In genomic region chr2:705971-706511, GRCh38 we compare ENCODE assay signal across 1 cellular context.
TF ChIP-seq lines count a peak whose summit lies in the region.

No MANE protein-coding gene starts in this region.

TF ChIP-seq in GM12878, 131 proteins besides CTCF, POLR2A, EP300 and RAD21 (continued from another document):
- TF ChIP-seq, protein P1, sequence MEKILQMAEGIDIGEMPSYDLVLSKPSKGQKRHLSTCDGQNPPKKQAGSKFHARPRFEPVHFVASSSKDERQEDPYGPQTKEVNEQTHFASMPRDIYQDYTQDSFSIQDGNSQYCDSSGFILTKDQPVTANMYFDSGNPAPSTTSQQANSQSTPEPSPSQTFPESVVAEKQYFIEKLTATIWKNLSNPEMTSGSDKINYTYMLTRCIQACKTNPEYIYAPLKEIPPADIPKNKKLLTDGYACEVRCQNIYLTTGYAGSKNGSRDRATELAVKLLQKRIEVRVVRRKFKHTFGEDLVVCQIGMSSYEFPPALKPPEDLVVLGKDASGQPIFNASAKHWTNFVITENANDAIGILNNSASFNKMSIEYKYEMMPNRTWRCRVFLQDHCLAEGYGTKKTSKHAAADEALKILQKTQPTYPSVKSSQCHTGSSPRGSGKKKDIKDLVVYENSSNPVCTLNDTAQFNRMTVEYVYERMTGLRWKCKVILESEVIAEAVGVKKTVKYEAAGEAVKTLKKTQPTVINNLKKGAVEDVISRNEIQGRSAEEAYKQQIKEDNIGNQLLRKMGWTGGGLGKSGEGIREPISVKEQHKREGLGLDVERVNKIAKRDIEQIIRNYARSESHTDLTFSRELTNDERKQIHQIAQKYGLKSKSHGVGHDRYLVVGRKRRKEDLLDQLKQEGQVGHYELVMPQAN (conservative IDR thresholded peaks at IDR 0.05) = no peak
- peak; percentile 10 to 55; a peak in 3 of 4 replicates for TF ChIP-seq BHLHE40 (IDR thresholded peaks at IDR 0.05; ENCODE audit: borderline replicate concordance in 1 of 2, low read depth in 2 of 2, low read length in 1 of 2)
- TF ChIP-seq PAX5 (IDR thresholded peaks at IDR 0.05; ENCODE audit: borderline replicate concordance, low read depth, low read length) = peak; percentile 76; the same call in 1 of the 2 replicates
- TF ChIP-seq MYC (IDR thresholded peaks at IDR 0.05; ENCODE audit: insufficient read depth, insufficient read length, insufficient replicate concordance, low read length, severe bottlenecking) = no peak
- TF ChIP-seq SMC3 (IDR thresholded peaks at IDR 0.05; ENCODE audit: borderline replicate concordance, low read length) = no peak
- 0 out of 2 replicates have a peak, but pooled peaks have one; percentile 33 for TF ChIP-seq FOXM1 (IDR thresholded peaks at IDR 0.05; ENCODE audit: low read depth, low read length)
- no peak for TF ChIP-seq CREB1 (IDR thresholded peaks at IDR 0.05; ENCODE audit: low read depth)
- peak; percentile 71; the same call in 1 of the 2 replicates for TF ChIP-seq TCF12 (IDR thresholded peaks at IDR 0.05; ENCODE audit: low read depth, low read length)
- no peak for TF ChIP-seq YBX1 (IDR thresholded peaks at IDR 0.05)
- TF ChIP-seq BRCA1 (IDR thresholded peaks at IDR 0.05; ENCODE audit: low read depth, low read length) = no peak
- TF ChIP-seq SMARCA5 (IDR thresholded peaks at IDR 0.05) = no peak
- no peak for TF ChIP-seq IRF3 (IDR thresholded peaks at IDR 0.05)
- no peak for TF ChIP-seq ESRRA (IDR thresholded peaks at IDR 0.05; ENCODE audit: low read length)
- no peak for TF ChIP-seq ZSCAN29 (IDR thresholded peaks at IDR 0.05)
- no peak for TF ChIP-seq JUND (IDR thresholded peaks at IDR 0.05; ENCODE audit: low read depth, low read length)
- peak; percentile 87 for TF ChIP-seq JUNB (IDR thresholded peaks at IDR 0.05)
- no peak for TF ChIP-seq ZNF207 (IDR thresholded peaks at IDR 0.05; ENCODE audit: borderline replicate concordance)
- peak; percentile 89 for TF ChIP-seq EED (IDR thresholded peaks at IDR 0.05; ENCODE audit: low read depth)
- TF ChIP-seq MAX (IDR thresholded peaks at IDR 0.05; ENCODE audit: low read depth, low read length) = no peak
- TF ChIP-seq E2F8 (IDR thresholded peaks at IDR 0.05; ENCODE audit: low read depth, partially characterized antibody) = no peak
- TF ChIP-seq, protein P2, sequence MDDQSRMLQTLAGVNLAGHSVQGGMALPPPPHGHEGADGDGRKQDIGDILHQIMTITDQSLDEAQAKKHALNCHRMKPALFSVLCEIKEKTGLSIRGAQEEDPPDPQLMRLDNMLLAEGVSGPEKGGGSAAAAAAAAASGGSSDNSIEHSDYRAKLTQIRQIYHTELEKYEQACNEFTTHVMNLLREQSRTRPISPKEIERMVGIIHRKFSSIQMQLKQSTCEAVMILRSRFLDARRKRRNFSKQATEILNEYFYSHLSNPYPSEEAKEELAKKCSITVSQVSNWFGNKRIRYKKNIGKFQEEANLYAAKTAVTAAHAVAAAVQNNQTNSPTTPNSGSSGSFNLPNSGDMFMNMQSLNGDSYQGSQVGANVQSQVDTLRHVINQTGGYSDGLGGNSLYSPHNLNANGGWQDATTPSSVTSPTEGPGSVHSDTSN (IDR thresholded peaks at IDR 0.05; ENCODE audit: insufficient replicate concordance, low read depth, low read length) = no peak
- TF ChIP-seq, protein P3, sequence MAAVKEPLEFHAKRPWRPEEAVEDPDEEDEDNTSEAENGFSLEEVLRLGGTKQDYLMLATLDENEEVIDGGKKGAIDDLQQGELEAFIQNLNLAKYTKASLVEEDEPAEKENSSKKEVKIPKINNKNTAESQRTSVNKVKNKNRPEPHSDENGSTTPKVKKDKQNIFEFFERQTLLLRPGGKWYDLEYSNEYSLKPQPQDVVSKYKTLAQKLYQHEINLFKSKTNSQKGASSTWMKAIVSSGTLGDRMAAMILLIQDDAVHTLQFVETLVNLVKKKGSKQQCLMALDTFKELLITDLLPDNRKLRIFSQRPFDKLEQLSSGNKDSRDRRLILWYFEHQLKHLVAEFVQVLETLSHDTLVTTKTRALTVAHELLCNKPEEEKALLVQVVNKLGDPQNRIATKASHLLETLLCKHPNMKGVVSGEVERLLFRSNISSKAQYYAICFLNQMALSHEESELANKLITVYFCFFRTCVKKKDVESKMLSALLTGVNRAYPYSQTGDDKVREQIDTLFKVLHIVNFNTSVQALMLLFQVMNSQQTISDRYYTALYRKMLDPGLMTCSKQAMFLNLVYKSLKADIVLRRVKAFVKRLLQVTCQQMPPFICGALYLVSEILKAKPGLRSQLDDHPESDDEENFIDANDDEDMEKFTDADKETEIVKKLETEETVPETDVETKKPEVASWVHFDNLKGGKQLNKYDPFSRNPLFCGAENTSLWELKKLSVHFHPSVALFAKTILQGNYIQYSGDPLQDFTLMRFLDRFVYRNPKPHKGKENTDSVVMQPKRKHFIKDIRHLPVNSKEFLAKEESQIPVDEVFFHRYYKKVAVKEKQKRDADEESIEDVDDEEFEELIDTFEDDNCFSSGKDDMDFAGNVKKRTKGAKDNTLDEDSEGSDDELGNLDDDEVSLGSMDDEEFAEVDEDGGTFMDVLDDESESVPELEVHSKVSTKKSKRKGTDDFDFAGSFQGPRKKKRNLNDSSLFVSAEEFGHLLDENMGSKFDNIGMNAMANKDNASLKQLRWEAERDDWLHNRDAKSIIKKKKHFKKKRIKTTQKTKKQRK (IDR thresholded peaks at IDR 0.05; ENCODE audit: low read depth, low read length) = no peak
- no peak for TF ChIP-seq ZBTB33 (IDR thresholded peaks at IDR 0.05)
- TF ChIP-seq MEF2B (IDR thresholded peaks at IDR 0.05; ENCODE audit: partially characterized antibody, poor library complexity, severe bottlenecking) = peak; percentile 55
- 0 out of 2 replicates have a peak, but pooled peaks have one; percentile 32 for TF ChIP-seq PML (IDR thresholded peaks at IDR 0.05; ENCODE audit: low read length)
- no peak for TF ChIP-seq SREBF2 (IDR thresholded peaks at IDR 0.05; ENCODE audit: low read length)
- TF ChIP-seq MEF2A (IDR thresholded peaks at IDR 0.05; ENCODE audit: insufficient read depth, low read depth, low read length) = 0 out of 2 replicates have a peak, but pooled peaks have one; percentile 4
- TF ChIP-seq RUNX3 (IDR thresholded peaks at IDR 0.05; ENCODE audit: low read length) = peak; percentile 93
- peak; percentile 56; the same call in 1 of the 2 replicates for TF ChIP-seq DPF2 (IDR thresholded peaks at IDR 0.05)
- peak; percentile 86 for TF ChIP-seq IKZF1 (conservative IDR thresholded peaks at IDR 0.05)
- TF ChIP-seq ZBED1 (IDR thresholded peaks at IDR 0.05; ENCODE audit: borderline replicate concordance) = 0 out of 2 replicates have a peak, but pooled peaks have one; percentile 51
- peak; percentile 91 to 94 for TF ChIP-seq IKZF2 (IDR thresholded peaks at IDR 0.05)
- no peak for TF ChIP-seq YY1 (IDR thresholded peaks at IDR 0.05; ENCODE audit: low read depth, low read length)
- no peak for TF ChIP-seq ZNF592 (IDR thresholded peaks at IDR 0.05)
- TF ChIP-seq ATF2 (IDR thresholded peaks at IDR 0.05; ENCODE audit: low read length) = peak; percentile 80
- no peak for TF ChIP-seq CHD4 (IDR thresholded peaks at IDR 0.05)
